22 cellular contexts compared by ENCODE assay signal in genomic region chr17:75636381-75637142, GRCh38. TPM values are rescaled to one million over a fixed set of nuclear protein-coding genes. Genes with fewer than 3 reads are reported as not detected.
DNase-seq lines count a peak whose midpoint lies in the region; ATAC-seq and TF ChIP-seq lines count a peak whose summit lies in the region.
"Had no signal": no experiment of that assay in that cellular context is flagged by ENCODE, and none has a peak within 500 bp of the region (broad histone marks: within the 10 kb centered on the region; RNA-seq: fewer than 3 reads in every experiment).

No MANE protein-coding gene starts in this region.

- H3K9me3 Mint-ChIP-seq in GM23338 (no peaks in the 10 kb centered on the region), immature natural killer cell (no peaks in the 10 kb centered on the region), endothelial cell (ENCODE audit: unreplicated experiment) (no peaks in the 10 kb centered on the region)
- H3K9me3 Mint-ChIP-seq in activated naive CD8-positive, alpha-beta T cell treated with anti-CD3 and anti-CD28 coated beads, Interleukin-2, amount 50 U/mL, for 24 hours, result no peaks in the 10 kb centered on the region
- H3K9me3 Mint-ChIP-seq: activated naive CD4-positive, alpha-beta T cell treated with anti-CD3 and anti-CD28 coated beads, Interleukin-2, amount 50 U/mL, for 72 hours; activated T-cell treated with anti-CD3 and anti-CD28 coated beads, Interleukin-2, amount 50 U/mL, for 4 hours; CD4-positive, alpha-beta memory T cell; HFFc6 had no signal

- no peaks in the 10 kb centered on the region for H3K79me2 ChIP-seq in GM23338 (replicated peaks; ENCODE audit: insufficient read depth)

- no peak overlapping the region for H3K27ac ChIP-seq in GM23338 (ENCODE audit: low read depth)
- H3K27ac ChIP-seq in dorsolateral prefrontal cortex, result peak overlapping the region; percentile 11 to 100 (median 98)
- peak overlapping the region; percentile 87 to 96 (median 89) for H3K27ac ChIP-seq in stomach
- no peak overlapping the region for H3K27ac ChIP-seq in foreskin keratinocyte
- H3K27ac ChIP-seq: pancreas had no signal

- no peak for TF ChIP-seq POLR2A in stomach (IDR thresholded peaks at IDR 0.05)

- no peaks in the 10 kb centered on the region for H3F3A ChIP-seq in GM23338 (replicated peaks; ENCODE audit: low read depth)

- no peaks in the 10 kb centered on the region; the same call in 1 of the 2 replicates for H4K20me1 ChIP-seq in GM23338 (replicated peaks; ENCODE audit: insufficient read depth)

- no peak overlapping the region for H3K4me3 Mint-ChIP-seq in GM23338
- no peak overlapping the region for H3K4me3 Mint-ChIP-seq in immature natural killer cell
- no peak overlapping the region for H3K4me3 Mint-ChIP-seq in activated naive CD8-positive, alpha-beta T cell treated with anti-CD3 and anti-CD28 coated beads, Interleukin-2, amount 50 U/mL, for 24 hours
- H3K4me3 Mint-ChIP-seq in endothelial cell (ENCODE audit: unreplicated experiment), result no peak overlapping the region
- H3K4me3 Mint-ChIP-seq: activated CD8-positive, alpha-beta T cell treated with anti-CD3 and anti-CD28 coated beads, Interleukin-2, amount 10 ng/mL, durations not matched to agents 7 days and 5 days; activated T-cell treated with anti-CD3 and anti-CD28 coated beads, Interleukin-2, amount 50 U/mL, for 4 hours; CD4-positive, alpha-beta memory T cell; HFFc6 had no signal

- WGBS in stomach, 5 donors, result 57 to 81% (median 63%) methylated on average over 15 to 19 of the region's 19 CpGs

- H3K36me3 Mint-ChIP-seq in GM23338 (ENCODE audit: low read depth) (peaks cover 5% of the 10 kb centered on the region; the same call in 1 of the 3 replicates), immature natural killer cell (no peaks in the 10 kb centered on the region), endothelial cell (ENCODE audit: low read depth, unreplicated experiment) (peaks cover 8% of the 10 kb centered on the region)
- H3K36me3 Mint-ChIP-seq in activated naive CD8-positive, alpha-beta T cell treated with anti-CD3 and anti-CD28 coated beads, Interleukin-2, amount 50 U/mL, for 24 hours (ENCODE audit: low read depth), result no peaks in the 10 kb centered on the region
- H3K36me3 Mint-ChIP-seq: activated naive CD4-positive, alpha-beta T cell treated with anti-CD3 and anti-CD28 coated beads, Interleukin-2, amount 50 U/mL, for 72 hours had no signal

- H3K4me2 ChIP-seq in GM23338, result no peak overlapping the region
- H3K4me2 ChIP-seq: SK-N-SH had no signal

- peak overlapping the region; percentile 52 for H3K27ac Mint-ChIP-seq in GM23338
- H3K27ac Mint-ChIP-seq in immature natural killer cell, result peak overlapping the region in 1 of 6 donors; percentile 14
- H3K27ac Mint-ChIP-seq in activated naive CD8-positive, alpha-beta T cell treated with anti-CD3 and anti-CD28 coated beads, Interleukin-2, amount 50 U/mL, for 24 hours, result no peak overlapping the region
- H3K27ac Mint-ChIP-seq in endothelial cell (ENCODE audit: unreplicated experiment), result no peak overlapping the region
- H3K27ac Mint-ChIP-seq: activated CD8-positive, alpha-beta T cell treated with anti-CD3 and anti-CD28 coated beads, Interleukin-2, amount 10 ng/mL, durations not matched to agents 7 days and 5 days; activated naive CD4-positive, alpha-beta T cell treated with anti-CD3 and anti-CD28 coated beads, Interleukin-2, amount 50 U/mL, for 72 hours; HFFc6 had no signal

- TF ChIP-seq CTCF in GM23338 (conservative IDR thresholded peaks at IDR 0.05; ENCODE audit: low read depth in 2 of 2) (no peak), dorsolateral prefrontal cortex (IDR thresholded peaks at IDR 0.05 in 54 of 56, conservative IDR thresholded peaks at IDR 0.05 in 2 of 56; ENCODE audit: low read depth in 1 of 56, partially characterized antibody in 56 of 56) (no peak), mucosa of descending colon (IDR thresholded peaks at IDR 0.05) (no peak), stomach (IDR thresholded peaks at IDR 0.05) (no peak), foreskin keratinocyte (conservative IDR thresholded peaks at IDR 0.05) (no peak), endothelial cell (IDR thresholded peaks at IDR 0.05; ENCODE audit: unreplicated experiment) (no peak)

- no peaks in the 10 kb centered on the region for H3K36me3 ChIP-seq in GM23338 (ENCODE audit: insufficient read depth)
- H3K36me3 ChIP-seq in mucosa of descending colon (ENCODE audit: low read depth), result no peaks in the 10 kb centered on the region
- H3K36me3 ChIP-seq in stomach, result peaks cover 0 to 26% (median 20%) of the 10 kb centered on the region in 4 donors
- H3K36me3 ChIP-seq: pancreas had no signal

- H3K9me2 ChIP-seq in GM23338 (ENCODE audit: insufficient read depth), result no peaks in the 10 kb centered on the region
- H3K9me2 ChIP-seq: SK-N-SH had no signal

- intact Hi-C loops in dorsolateral prefrontal cortex (cut with DNase I), result no loop called here
- intact Hi-C loops in mucosa of descending colon (cut with DNase I, micrococcal nuclease), result no loop called here
- intact Hi-C loops in stomach (cut with DNase I; ENCODE audit: low total_unique reads), result no loop called here

- H3K4me3 ChIP-seq in GM23338, result no peak overlapping the region
- peak overlapping the region in 13 of 59 donors; percentile 25 to 73 (median 63) for H3K4me3 ChIP-seq in dorsolateral prefrontal cortex
- H3K4me3 ChIP-seq in mucosa of descending colon, result no peak overlapping the region
- H3K4me3 ChIP-seq in stomach, result peak overlapping the region in 1 of 4 donors; percentile 22
- H3K4me3 ChIP-seq: pancreas had no signal

- DNase-seq in GM23338 (ENCODE audit: low spot score) (no peak), dorsolateral prefrontal cortex (no peak), mucosa of descending colon (peak; percentile 9 to 48 (median 28)), stomach (peak; percentile 62), foreskin keratinocyte (no peak), immature natural killer cell (no peak), endothelial cell (ENCODE audit: low spot score) (no peak)
- no peak for DNase-seq in activated naive CD8-positive, alpha-beta T cell treated with anti-CD3 and anti-CD28 coated beads, Interleukin-2, amount 50 U/mL, for 24 hours
- DNase-seq: activated CD4-positive, CD25-positive, alpha-beta regulatory T cell; activated CD8-positive, alpha-beta T cell treated with anti-CD3 and anti-CD28 coated beads, Interleukin-2, amount 10 ng/mL, durations not matched to agents 7 days and 5 days; activated T-cell treated with anti-CD3 and anti-CD28 coated beads, Interleukin-2, amount 50 U/mL, for 4 hours; CD4-positive, alpha-beta memory T cell; DMS79 treated with DMSO at 0.1 percent for 48 hours; HFFc6; KG1; NCI-H187 treated with DMSO at 0.1 percent for 48 hours; NCI-H345; SK-N-SH had no signal

- H3K4me1 ChIP-seq in GM23338 (ENCODE audit: insufficient read depth) (peaks cover 9% of the 10 kb centered on the region), mucosa of descending colon (ENCODE audit: low read depth) (peaks cover 37% of the 10 kb centered on the region), stomach (peaks cover 63 to 88% (median 82%) of the 10 kb centered on the region in 4 donors), foreskin keratinocyte (peaks cover 4% of the 10 kb centered on the region)

- H3K27me3 Mint-ChIP-seq in GM23338 (ENCODE audit: insufficient read depth, low read depth, poor library complexity), result peaks cover 19% of the 10 kb centered on the region
- peaks cover 0 to 3% (median 3%) of the 10 kb centered on the region in 3 donors for H3K27me3 Mint-ChIP-seq in immature natural killer cell (ENCODE audit: low read depth in 3 of 3)
- no peaks in the 10 kb centered on the region for H3K27me3 Mint-ChIP-seq in activated naive CD8-positive, alpha-beta T cell treated with anti-CD3 and anti-CD28 coated beads, Interleukin-2, amount 50 U/mL, for 24 hours
- peaks cover 6% of the 10 kb centered on the region for H3K27me3 Mint-ChIP-seq in endothelial cell (ENCODE audit: unreplicated experiment)
- H3K27me3 Mint-ChIP-seq: CD4-positive, alpha-beta memory T cell had no signal

- H3K4me1 Mint-ChIP-seq in GM23338 (peaks cover 22% of the 10 kb centered on the region), immature natural killer cell (peaks cover 1 to 6% of the 10 kb centered on the region in 2 donors), endothelial cell (ENCODE audit: unreplicated experiment) (peaks cover 8% of the 10 kb centered on the region)
- H3K4me1 Mint-ChIP-seq in activated naive CD8-positive, alpha-beta T cell treated with anti-CD3 and anti-CD28 coated beads, Interleukin-2, amount 50 U/mL, for 24 hours, result peaks cover 3% of the 10 kb centered on the region

- no peaks in the 10 kb centered on the region for H3K27me3 ChIP-seq in GM23338 (ENCODE audit: insufficient read depth)
- no peaks in the 10 kb centered on the region for H3K27me3 ChIP-seq in dorsolateral prefrontal cortex
- no peaks in the 10 kb centered on the region for H3K27me3 ChIP-seq in stomach
- no peaks in the 10 kb centered on the region for H3K27me3 ChIP-seq in foreskin keratinocyte
- H3K27me3 ChIP-seq: pancreas had no signal

- TF ChIP-seq EP300 in stomach (IDR thresholded peaks at IDR 0.05), result no peak

- H3K9me3 ChIP-seq in mucosa of descending colon, result no peaks in the 10 kb centered on the region
- no peaks in the 10 kb centered on the region for H3K9me3 ChIP-seq in stomach
- H3K9me3 ChIP-seq: pancreas, SK-N-SH had no signal

- H2AFZ ChIP-seq in GM23338, result no peak overlapping the region

- ATAC-seq in GM23338 (no peak), mucosa of descending colon (no peak), foreskin keratinocyte (no peak)
- ATAC-seq in activated naive CD8-positive, alpha-beta T cell treated with anti-CD3 and anti-CD28 coated beads, Interleukin-2, amount 50 U/mL, for 24 hours, result no peak
- ATAC-seq: activated CD8-positive, alpha-beta T cell treated with anti-CD3 and anti-CD28 coated beads, Interleukin-2, amount 10 ng/mL, durations not matched to agents 7 days and 5 days; activated naive CD4-positive, alpha-beta T cell treated with anti-CD3 and anti-CD28 coated beads, Interleukin-2, amount 50 U/mL, for 72 hours; activated T-cell treated with anti-CD3 and anti-CD28 coated beads, Interleukin-2, amount 50 U/mL, for 4 hours; Panc1 had no signal

RNA-seq across cellular contexts. Expression of gene SMIM5, which starts 3.3 kb away (rescaled TPM):
- total RNA-seq in GM23338 (2014; rRNA removed; shearing (Covaris generic)), result not detected in 2 replicates
- polyA plus RNA-seq in GM23338 (2016; fragmentation: Nextera tagmentation; extraction: Ambion mirVana) (0.16 TPM in 1 of 2 replicates, not detected in the other), stomach (10 to 100 TPM in 1 of 3 donors, 1 to 10 TPM in 2; 5.9 to 29.5 (median 10.0) TPM), foreskin keratinocyte (0.06 TPM in 1 of 2 replicates, not detected in the other), immature natural killer cell (1 to 10 TPM in 1 of 3 donors, not detected in 2; 1.1 TPM)
- total RNA-seq in dorsolateral prefrontal cortex (10 to 100 TPM in 18 of 120 experiments, 1 to 10 TPM in 101, under 1 TPM in 1; 0.95 to 34.0 (median 5.6) TPM), mucosa of descending colon (10 to 100 TPM; 20.7 to 41.6 (median 27.5) TPM), stomach (10 to 100 TPM in 1 of 5 donors, 1 to 10 TPM in 1, under 1 TPM in 1, not detected in 2; 0.58 to 12.7 (median 3.6) TPM), foreskin keratinocyte (not detected in 2 replicates), endothelial cell (ENCODE audit: unreplicated experiment) (1.1 TPM)
- total RNA-seq: CD4-positive, alpha-beta memory T cell had no signal
- polyA plus RNA-seq: AG04450; CD4-positive, alpha-beta memory T cell had no signal

RNA-seq across cellular contexts. Expression of gene RECQL5, which starts 30.4 kb away (rescaled TPM):
- total RNA-seq in GM23338 (2014; rRNA removed; shearing (Covaris generic)), result 23.3 and 24.5 TPM in 2 replicates
- 19.9 and 20.0 TPM in 2 replicates for polyA plus RNA-seq in GM23338 (2016; fragmentation: Nextera tagmentation; extraction: Ambion mirVana)
- total RNA-seq in dorsolateral prefrontal cortex, result 10 to 100 TPM; 31.3 to 74.3 (median 47.5) TPM
- total RNA-seq in mucosa of descending colon, result 10 to 100 TPM; 29.3 to 41.9 (median 30.1) TPM
- 100 to 1,000 TPM in 2 of 5 donors, 10 to 100 TPM in 3; 21.4 to 229 (median 46.7) TPM for total RNA-seq in stomach
- 10 to 100 TPM; 29.6 to 61.4 (median 50.8) TPM for polyA plus RNA-seq in stomach
- total RNA-seq in foreskin keratinocyte, result 26.3 and 27.4 TPM in 2 replicates
- 19.5 and 20.5 TPM in 2 replicates for polyA plus RNA-seq in foreskin keratinocyte
- 10 to 100 TPM in 2 of 3 donors, 1 to 10 TPM in 1; 7.0 to 18.1 (median 15.5) TPM for polyA plus RNA-seq in immature natural killer cell
- total RNA-seq in endothelial cell (ENCODE audit: unreplicated experiment), result 40.2 TPM

RNA-seq across cellular contexts. Expression of gene SAP30BP, which starts 30.6 kb away (rescaled TPM):
- total RNA-seq in GM23338 (2014; rRNA removed; shearing (Covaris generic)), result 44.9 and 60.9 TPM in 2 replicates
- polyA plus RNA-seq in GM23338 (2016; fragmentation: Nextera tagmentation; extraction: Ambion mirVana), result 95.0 and 97.9 TPM in 2 replicates
- 100 to 1,000 TPM in 23 of 120 experiments, 10 to 100 TPM in 97; 65.3 to 160 (median 88.1) TPM for total RNA-seq in dorsolateral prefrontal cortex
- total RNA-seq in mucosa of descending colon, result 10 to 100 TPM; 76.5 to 83.8 (median 76.9) TPM
- total RNA-seq in stomach, result 100 to 1,000 TPM in 2 of 5 donors, 10 to 100 TPM in 3; 24.6 to 154 (median 72.9) TPM
- 10 to 100 TPM; 59.0 to 82.5 (median 72.8) TPM for polyA plus RNA-seq in stomach
- 95.0 and 96.3 TPM in 2 replicates for total RNA-seq in foreskin keratinocyte
- polyA plus RNA-seq in foreskin keratinocyte, result 113 and 118 TPM in 2 replicates
- polyA plus RNA-seq in immature natural killer cell, result 10 to 100 TPM; 71.5 to 94.2 (median 80.1) TPM
- 125 TPM for total RNA-seq in endothelial cell (ENCODE audit: unreplicated experiment)

RNA-seq across cellular contexts. Expression of gene MYO15B, which starts 49.0 kb away (rescaled TPM):
- 7.2 and 12.4 TPM in 2 replicates for total RNA-seq in GM23338 (2014; rRNA removed; shearing (Covaris generic))
- polyA plus RNA-seq in GM23338 (2016; fragmentation: Nextera tagmentation; extraction: Ambion mirVana) (3.8 and 6.6 TPM in 2 replicates), stomach (10 to 100 TPM; 67.7 to 82.3 (median 68.5) TPM), foreskin keratinocyte (0.23 and 1.00 TPM in 2 replicates), immature natural killer cell (1 to 10 TPM in 2 of 3 donors, under 1 TPM in 1; 0.76 to 3.0 (median 2.6) TPM)
- total RNA-seq in dorsolateral prefrontal cortex (100 to 1,000 TPM in 71 of 120 experiments, 10 to 100 TPM in 49; 51.8 to 266 (median 108) TPM), mucosa of descending colon (1,000 to 10,000 TPM in 1 of 3 donors, 100 to 1,000 TPM in 2; 591 to 1,071 (median 660) TPM), stomach (100 to 1,000 TPM; 138 to 515 (median 186) TPM), foreskin keratinocyte (0.67 and 0.75 TPM in 2 replicates), endothelial cell (ENCODE audit: unreplicated experiment) (224 TPM)

Comparison
In these comparisons a context has a peak if more than half of its experiments do, and no peak if none do; other contexts are left out.
1. DNase-seq: peak in mucosa of descending colon (3 of 3) and stomach (single experiment); none in GM23338 (single experiment), dorsolateral prefrontal cortex (0 of 10), foreskin keratinocyte (0 of 2), immature natural killer cell (0 of 3), activated naive CD8-positive, alpha-beta T cell treated with anti-CD3 and anti-CD28 coated beads, Interleukin-2, amount 50 U/mL, for 24 hours (single experiment) and endothelial cell (single experiment).
2. H3K27ac ChIP-seq: peak in dorsolateral prefrontal cortex (59 of 59) and stomach (5 of 5); none in GM23338 (single experiment) and foreskin keratinocyte (single experiment).